25 cellular contexts compared by ENCODE assay signal in genomic region chr10:123561145-123561448, GRCh38.
"Had no signal": no experiment of that assay in that cellular context is flagged by ENCODE, and none has a peak within 500 bp of the region (broad histone marks: within the 10 kb centered on the region; RNA-seq: fewer than 3 reads in every experiment).

No MANE protein-coding gene starts in this region.

- H3K4me3 ChIP-seq: esophagus muscularis mucosa, heart right ventricle, left lung, lower lobe of right lung, right atrium auricular region, smooth muscle cell, stomach, tibial artery, uterus had no signal

- H3K27ac Mint-ChIP-seq: activated CD4-positive, alpha-beta T cell treated with anti-CD3 and anti-CD28 coated beads, Interleukin-2, amount 10 ng/mL, durations not matched to agents 24 days and 14 days; activated T-helper 17 cell treated with anti-CD3 and anti-CD28 coated beads, Interleukin-2, amount 50 U/mL, for 72 hours; natural killer cell treated with Interleukin-12 subunit alpha and Interleukin-12 subunit beta and Interleukin-15 and Interleukin-18, amount 100 ng/mL, for 72 hours; stimulated activated naive B cell treated with anti-CD40 and anti-IgM and Interleukin-4, amounts not matched to agents 10 μg/mL and 1 μg/mL and 100 μg/mL, for 72 hours; T-helper 17 cell had no signal

- DNase-seq: activated CD4-positive, alpha-beta T cell treated with anti-CD3 and anti-CD28 coated beads, Interleukin-2, amount 10 ng/mL, durations not matched to agents 24 days and 14 days; activated CD4-positive, CD25-positive, alpha-beta regulatory T cell treated with anti-CD3 and anti-CD28 coated beads, Interleukin-2, amount 50 U/mL, for 72 hours; activated gamma-delta T cell treated with Interleukin-2 at 50 U/mL for 16 hours; activated naive CD4-positive, alpha-beta T cell treated with anti-CD3 and anti-CD28 coated beads, Interleukin-2, amount 50 U/mL, for 16 hours; activated T-cell treated with anti-CD3 and anti-CD28 coated beads, Interleukin-2, amount 50 U/mL, for 4 hours; amniotic stem cell; brain microvascular endothelial cell; caudate nucleus; foreskin keratinocyte; heart right ventricle; left lung; lower lobe of right lung; mesenchymal stem cell; stimulated activated CD4-positive, alpha-beta T cell treated with anti-CD3 and anti-CD28 coated beads, Interleukin-1b, Interleukin-23, amount 100 ng/mL, for 48 hours; stimulated activated CD4-positive, alpha-beta T cell treated with anti-CD3 and anti-CD28 coated beads, Interleukin-4, amount 100 ng/mL, for 4 hours; stimulated activated naive B cell treated with anti-CD40 and anti-IgM and Interleukin-4, amounts not matched to agents 10 μg/mL and 1 μg/mL and 100 μg/mL, for 72 hours; stomach; T-helper 17 cell; tibial artery; uterus had no signal

- H3K27ac ChIP-seq: brain microvascular endothelial cell, esophagus muscularis mucosa, foreskin keratinocyte, heart right ventricle, left lung, lower lobe of right lung, right atrium auricular region, stomach, tibial artery, uterus had no signal

- H3K4me1 Mint-ChIP-seq: activated CD4-positive, alpha-beta T cell treated with anti-CD3 and anti-CD28 coated beads, Interleukin-2, amount 10 ng/mL, durations not matched to agents 24 days and 14 days; activated T-helper 17 cell treated with anti-CD3 and anti-CD28 coated beads, Interleukin-2, amount 50 U/mL, for 72 hours had no signal

- H3K4me2 ChIP-seq: smooth muscle cell had no signal

- H3K36me3 ChIP-seq: brain microvascular endothelial cell, esophagus muscularis mucosa, heart right ventricle, left lung, lower lobe of right lung, right atrium auricular region, stomach, tibial artery, uterus had no signal

- ATAC-seq: activated T-cell treated with anti-CD3 and anti-CD28 coated beads, Interleukin-2, amount 50 U/mL, for 4 hours; activated T-helper 17 cell treated with anti-CD3 and anti-CD28 coated beads, Interleukin-2, amount 50 U/mL, for 72 hours; foreskin keratinocyte; heart right ventricle; left lung; lower lobe of right lung; natural killer cell treated with Interleukin-12 subunit alpha and Interleukin-12 subunit beta and Interleukin-15 and Interleukin-18, amount 100 ng/mL, for 72 hours; stimulated activated naive B cell treated with anti-CD40 and anti-IgM and Interleukin-4, amounts not matched to agents 10 μg/mL and 1 μg/mL and 100 μg/mL, for 72 hours; T-helper 17 cell had no signal

- H3K4me3 Mint-ChIP-seq: activated CD4-positive, alpha-beta T cell treated with anti-CD3 and anti-CD28 coated beads, Interleukin-2, amount 10 ng/mL, durations not matched to agents 24 days and 14 days; activated T-cell treated with anti-CD3 and anti-CD28 coated beads, Interleukin-2, amount 50 U/mL, for 4 hours; activated T-helper 17 cell treated with anti-CD3 and anti-CD28 coated beads, Interleukin-2, amount 50 U/mL, for 72 hours; natural killer cell treated with Interleukin-12 subunit alpha and Interleukin-12 subunit beta and Interleukin-15 and Interleukin-18, amount 100 ng/mL, for 72 hours; stimulated activated naive B cell treated with anti-CD40 and anti-IgM and Interleukin-4, amounts not matched to agents 10 μg/mL and 1 μg/mL and 100 μg/mL, for 72 hours; T-helper 17 cell had no signal

- H3K4me1 ChIP-seq: foreskin keratinocyte, heart right ventricle, left lung, lower lobe of right lung, right atrium auricular region, uterus had no signal

- H3K27me3 ChIP-seq: brain microvascular endothelial cell, right atrium auricular region, uterus had no signal

- H3K9me3 Mint-ChIP-seq: activated CD4-positive, alpha-beta T cell treated with anti-CD3 and anti-CD28 coated beads, Interleukin-2, amount 10 ng/mL, durations not matched to agents 24 days and 14 days; activated T-cell treated with anti-CD3 and anti-CD28 coated beads, Interleukin-2, amount 50 U/mL, for 4 hours; activated T-helper 17 cell treated with anti-CD3 and anti-CD28 coated beads, Interleukin-2, amount 50 U/mL, for 72 hours; natural killer cell treated with Interleukin-12 subunit alpha and Interleukin-12 subunit beta and Interleukin-15 and Interleukin-18, amount 100 ng/mL, for 72 hours; stimulated activated naive B cell treated with anti-CD40 and anti-IgM and Interleukin-4, amounts not matched to agents 10 μg/mL and 1 μg/mL and 100 μg/mL, for 72 hours had no signal

- H3K9me3 ChIP-seq: esophagus muscularis mucosa, heart right ventricle, left lung, lower lobe of right lung, right atrium auricular region, stomach, tibial artery, uterus had no signal

- H3K36me3 Mint-ChIP-seq: natural killer cell treated with Interleukin-12 subunit alpha and Interleukin-12 subunit beta and Interleukin-15 and Interleukin-18, amount 100 ng/mL, for 72 hours had no signal
